ENCODE assay signal across 1 cellular context in the genomic region with DNA sequence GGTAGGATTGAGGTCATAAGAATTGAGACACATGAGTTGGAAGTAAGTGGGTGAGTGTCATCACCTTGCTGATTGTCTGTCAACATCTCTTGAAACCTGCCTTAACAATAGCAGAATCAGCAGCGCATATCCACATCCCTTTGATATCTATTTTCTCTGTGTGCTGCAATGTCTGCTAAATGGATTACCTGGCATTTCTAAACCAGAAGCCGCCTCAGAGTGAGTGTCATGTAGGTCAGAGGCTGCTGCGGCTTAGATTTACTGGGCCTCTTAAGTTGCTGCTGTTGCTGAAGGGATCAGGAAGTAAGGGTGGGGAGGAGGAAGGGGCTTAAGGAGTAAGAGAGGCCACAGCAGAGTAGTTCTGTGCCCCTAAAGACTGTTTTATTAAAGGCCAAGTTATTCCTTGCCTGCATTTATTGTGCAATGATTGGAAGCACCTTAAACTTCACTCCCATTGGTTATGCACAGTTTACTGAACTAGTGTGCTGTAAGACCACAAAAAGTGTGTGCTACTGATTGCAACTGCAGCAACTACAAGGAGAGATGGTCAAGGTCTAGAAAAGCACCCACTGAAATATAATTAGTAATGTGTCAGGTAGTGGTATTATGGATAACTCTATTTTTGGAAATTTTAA.
A peak's percentile ranks its signal among the peaks of the same experiment; 100 is the strongest.
TF ChIP-seq lines count a peak whose summit lies in the region.

No MANE protein-coding gene starts in this region.

TF ChIP-seq in K562, 482 proteins besides CTCF, POLR2A, EP300 and RAD21:
- TF ChIP-seq MEIS2 (IDR thresholded peaks at IDR 0.05; ENCODE audit: partially characterized antibody) (peak; percentile 12), ILK (tag; IDR thresholded peaks at IDR 0.05; ENCODE audit: borderline replicate concordance, low read depth) (no peak), ZNF551 (CRISPR knock-in tag; IDR thresholded peaks at IDR 0.05) (no peak), POLR2AphosphoS5 (IDR thresholded peaks at IDR 0.05; ENCODE audit: control insufficient read depth, insufficient read depth, low read depth, low read length) (no peak), CEBPB (tag; IDR thresholded peaks at IDR 0.05) (peak; percentile 60; the same call in 1 of the 2 replicates), TAL1 (IDR thresholded peaks at IDR 0.05) (no peak)
- TF ChIP-seq, protein P1, sequence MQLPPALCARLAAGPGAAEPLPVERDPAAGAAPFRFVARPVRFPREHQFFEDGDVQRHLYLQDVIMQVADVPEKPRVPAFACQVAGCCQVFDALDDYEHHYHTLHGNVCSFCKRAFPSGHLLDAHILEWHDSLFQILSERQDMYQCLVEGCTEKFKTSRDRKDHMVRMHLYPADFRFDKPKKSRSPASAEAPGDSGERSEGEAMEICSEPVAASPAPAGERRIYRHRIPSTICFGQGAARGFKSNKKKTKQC (CRISPR knock-in tag; IDR thresholded peaks at IDR 0.05), result no peak
TF ChIP-seq in K562: peak in this region for 2.
